In genomic region chr2:100321181-100321880, GRCh38 we compare ENCODE assay signal across 1 cellular context.
TF ChIP-seq lines count a peak whose summit lies in the region.

No MANE protein-coding gene starts in this region.

TF ChIP-seq in HEK293, 187 proteins besides CTCF, POLR2A, EP300 and RAD21 (continued from another document):
- TF ChIP-seq ZBTB11 (tag by site-specific recombination; conservative IDR thresholded peaks at IDR 0.05; ENCODE audit: low read depth), result 0 out of 2 replicates have a peak, but pooled peaks have one; percentile 11
- TF ChIP-seq TSHZ1 (tag by site-specific recombination; IDR thresholded peaks at IDR 0.05; ENCODE audit: borderline replicate concordance), result no peak
- TF ChIP-seq MEIS1 (CRISPR knock-in tag; IDR thresholded peaks at IDR 0.05; ENCODE audit: borderline replicate concordance), result no peak
- TF ChIP-seq ZNF184 (tag by site-specific recombination; IDR thresholded peaks at IDR 0.05), result no peak
- TF ChIP-seq PRDM1 (tag by site-specific recombination; IDR thresholded peaks at IDR 0.05), result no peak
- peak; percentile 53; the same call in 1 of the 2 replicates for TF ChIP-seq GLIS2 (tag by site-specific recombination; IDR thresholded peaks at IDR 0.05)
- no peak for TF ChIP-seq ZSCAN5A (tag by site-specific recombination; IDR thresholded peaks at IDR 0.05)
- TF ChIP-seq ZNF664 (tag by site-specific recombination; IDR thresholded peaks at IDR 0.05), result no peak
- TF ChIP-seq PBX3 (CRISPR knock-in tag; IDR thresholded peaks at IDR 0.05), result peak; percentile 83; the same call in 1 of the 2 replicates
- TF ChIP-seq MYNN (tag by site-specific recombination; IDR thresholded peaks at IDR 0.05; ENCODE audit: borderline replicate concordance), result no peak
- no peak for TF ChIP-seq GLIS1 (tag by site-specific recombination; IDR thresholded peaks at IDR 0.05)
- no peak for TF ChIP-seq ZNF223 (tag by site-specific recombination; IDR thresholded peaks at IDR 0.05)
- TF ChIP-seq ZNF239 (tag by site-specific recombination; IDR thresholded peaks at IDR 0.05), result no peak
- TF ChIP-seq SP3 (tag by site-specific recombination; IDR thresholded peaks at IDR 0.05), result no peak; the same call in 1 of the 2 replicates
- TF ChIP-seq ZBTB20 (tag by site-specific recombination; IDR thresholded peaks at IDR 0.05), result peak; percentile 73; the same call in 1 of the 2 replicates
- TF ChIP-seq ZNF549 (tag by site-specific recombination; IDR thresholded peaks at IDR 0.05), result no peak
- TF ChIP-seq ZSCAN4 (tag by site-specific recombination; IDR thresholded peaks at IDR 0.05), result 0 out of 2 replicates have a peak, but pooled peaks have one; percentile 1
- TF ChIP-seq ZNF112 (tag by site-specific recombination; IDR thresholded peaks at IDR 0.05), result no peak
- no peak for TF ChIP-seq MZF1 (tag by site-specific recombination; IDR thresholded peaks at IDR 0.05; ENCODE audit: borderline replicate concordance)
- no peak for TF ChIP-seq ZNF639 (tag by site-specific recombination; IDR thresholded peaks at IDR 0.05)
- no peak for TF ChIP-seq ELK4 (IDR thresholded peaks at IDR 0.05; ENCODE audit: borderline replicate concordance, low read depth, low read length)
- no peak for TF ChIP-seq ZXDB (tag by site-specific recombination; IDR thresholded peaks at IDR 0.05)
